1 cellular context compared by ENCODE assay signal in genomic region chr2:36355157-36355889, GRCh38.
TF ChIP-seq lines count a peak whose summit lies in the region.

Gene CRIM1 (plus strand): TSS chr2:36355778. CDS start chr2:36356293, 515 bp downstream.

TF ChIP-seq in HepG2, 621 proteins besides CTCF, POLR2A, EP300 and RAD21 (continued from another document):
- TF ChIP-seq, protein P1, sequence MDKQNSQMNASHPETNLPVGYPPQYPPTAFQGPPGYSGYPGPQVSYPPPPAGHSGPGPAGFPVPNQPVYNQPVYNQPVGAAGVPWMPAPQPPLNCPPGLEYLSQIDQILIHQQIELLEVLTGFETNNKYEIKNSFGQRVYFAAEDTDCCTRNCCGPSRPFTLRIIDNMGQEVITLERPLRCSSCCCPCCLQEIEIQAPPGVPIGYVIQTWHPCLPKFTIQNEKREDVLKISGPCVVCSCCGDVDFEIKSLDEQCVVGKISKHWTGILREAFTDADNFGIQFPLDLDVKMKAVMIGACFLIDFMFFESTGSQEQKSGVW (CRISPR knock-in tag; IDR thresholded peaks at IDR 0.05; ENCODE audit: borderline replicate concordance): no peak
- TF ChIP-seq ZNF678 (CRISPR knock-in tag; IDR thresholded peaks at IDR 0.05) (no peak; the same call in 1 of the 2 replicates), ZNF75D (CRISPR knock-in tag; IDR thresholded peaks at IDR 0.05; ENCODE audit: borderline replicate concordance) (no peak), PCBP2 (optimal IDR thresholded peaks at IDR 0.05; ENCODE audit: low read depth, low read length, poor library complexity, severe bottlenecking) (no peak), ZFP90 (CRISPR knock-in tag; IDR thresholded peaks at IDR 0.05; ENCODE audit: borderline replicate concordance) (peak; percentile 65; the same call in 1 of the 2 replicates), ZNF256 (CRISPR knock-in tag; conservative IDR thresholded peaks at IDR 0.05) (no peak), MED13 (CRISPR knock-in tag; IDR thresholded peaks at IDR 0.05) (no peak), ZNF768 (CRISPR knock-in tag; IDR thresholded peaks at IDR 0.05) (peak; percentile 52; the same call in 1 of the 2 replicates), ZNF629 (CRISPR knock-in tag; conservative IDR thresholded peaks at IDR 0.05) (no peak), HNRNPH1 (optimal IDR thresholded peaks at IDR 0.05; ENCODE audit: low read depth, low read length) (no peak), ZBTB8A (CRISPR knock-in tag; IDR thresholded peaks at IDR 0.05; ENCODE audit: borderline replicate concordance, low read depth) (no peak), ZNF556 (CRISPR knock-in tag; IDR thresholded peaks at IDR 0.05; ENCODE audit: borderline replicate concordance) (peak; percentile 36; the same call in 1 of the 2 replicates), ZNF776 (CRISPR knock-in tag; IDR thresholded peaks at IDR 0.05) (no peak; the same call in 1 of the 2 replicates), FOXP1 (IDR thresholded peaks at IDR 0.05) (no peak), FOXP1 (CRISPR knock-in tag; IDR thresholded peaks at IDR 0.05) (0 out of 2 replicates have a peak, but pooled peaks have one; percentile 29), MED1 (CRISPR knock-in tag; IDR thresholded peaks at IDR 0.05) (peak; percentile 29; the same call in 1 of the 2 replicates), SCMH1 (CRISPR knock-in tag; IDR thresholded peaks at IDR 0.05; ENCODE audit: borderline replicate concordance) (no peak), HOXD1 (CRISPR knock-in tag; IDR thresholded peaks at IDR 0.05) (0 out of 2 replicates have a peak, but pooled peaks have one; percentile 4), ZNF724P (CRISPR knock-in tag; IDR thresholded peaks at IDR 0.05; ENCODE audit: borderline replicate concordance) (no peak), ZNF709 (CRISPR knock-in tag; IDR thresholded peaks at IDR 0.05) (no peak; the same call in 1 of the 2 replicates), FOXK1 (CRISPR knock-in tag; IDR thresholded peaks at IDR 0.05; ENCODE audit: borderline replicate concordance, low read depth) (peak; percentile 60; the same call in 1 of the 2 replicates), ZNF792 (CRISPR knock-in tag; IDR thresholded peaks at IDR 0.05) (peak; percentile 49; the same call in 1 of the 2 replicates), KMT2A (CRISPR knock-in tag; IDR thresholded peaks at IDR 0.05) (0 out of 2 replicates have a peak, but pooled peaks have one; percentile 69), NRL (CRISPR knock-in tag; IDR thresholded peaks at IDR 0.05; ENCODE audit: borderline replicate concordance) (no peak), CHD2 (IDR thresholded peaks at IDR 0.05; ENCODE audit: low read depth, low read length) (0 out of 2 replicates have a peak, but pooled peaks have one; percentile 32), NR0B2 (CRISPR knock-in tag; IDR thresholded peaks at IDR 0.05) (no peak), GTF3A (CRISPR knock-in tag; conservative IDR thresholded peaks at IDR 0.05) (no peak), BRCA1 (CRISPR knock-in tag; IDR thresholded peaks at IDR 0.05) (no peak), ZNF672 (CRISPR knock-in tag; IDR thresholded peaks at IDR 0.05) (peak; percentile 53; the same call in 1 of the 2 replicates), SP5 (CRISPR knock-in tag; IDR thresholded peaks at IDR 0.05; ENCODE audit: borderline replicate concordance, low read depth) (peak; percentile 38; the same call in 1 of the 2 replicates), KDM3A (CRISPR knock-in tag; IDR thresholded peaks at IDR 0.05; ENCODE audit: low read depth) (no peak; the same call in 1 of the 2 replicates), KLF12 (CRISPR knock-in tag; IDR thresholded peaks at IDR 0.05; ENCODE audit: borderline replicate concordance) (no peak), ZFP82 (CRISPR knock-in tag; IDR thresholded peaks at IDR 0.05; ENCODE audit: borderline replicate concordance) (no peak), ZNF781 (CRISPR knock-in tag; IDR thresholded peaks at IDR 0.05; ENCODE audit: borderline replicate concordance, not compliant biosample characterization) (no peak), FOXK2 (IDR thresholded peaks at IDR 0.05) (0 out of 2 replicates have a peak, but pooled peaks have one; percentile 41), DR1 (CRISPR knock-in tag; IDR thresholded peaks at IDR 0.05) (peak; percentile 46; the same call in 1 of the 2 replicates), MXD3 (CRISPR knock-in tag; IDR thresholded peaks at IDR 0.05) (no peak), ZBTB40 (IDR thresholded peaks at IDR 0.05) (no peak), ZBTB40 (CRISPR knock-in tag; IDR thresholded peaks at IDR 0.05) (no peak; the same call in 1 of the 2 replicates), ZNF674 (CRISPR knock-in tag; IDR thresholded peaks at IDR 0.05; ENCODE audit: low read depth) (no peak), RBFOX2 (IDR thresholded peaks at IDR 0.05; ENCODE audit: low read depth, low read length) (peak; percentile 88), SMYD3 (CRISPR knock-in tag; IDR thresholded peaks at IDR 0.05) (no peak), ZNF737 (CRISPR knock-in tag; IDR thresholded peaks at IDR 0.05; ENCODE audit: borderline replicate concordance) (no peak), HNRNPK (IDR thresholded peaks at IDR 0.05; ENCODE audit: low read depth, low read length, poor library complexity, severe bottlenecking) (peak; percentile 93), SUZ12 (IDR thresholded peaks at IDR 0.05; ENCODE audit: low read depth, low read length) (no peak), FOXA3 (CRISPR knock-in tag; IDR thresholded peaks at IDR 0.05) (0 out of 2 replicates have a peak, but pooled peaks have one; percentile 25), ZNF766 (CRISPR knock-in tag; IDR thresholded peaks at IDR 0.05; ENCODE audit: borderline replicate concordance) (peak; percentile 64; the same call in 1 of the 2 replicates), ZNF891 (CRISPR knock-in tag; IDR thresholded peaks at IDR 0.05) (no peak), ZNF543 (CRISPR knock-in tag; IDR thresholded peaks at IDR 0.05) (0 out of 2 replicates have a peak, but pooled peaks have one; percentile 55)
- TF ChIP-seq, protein P2, sequence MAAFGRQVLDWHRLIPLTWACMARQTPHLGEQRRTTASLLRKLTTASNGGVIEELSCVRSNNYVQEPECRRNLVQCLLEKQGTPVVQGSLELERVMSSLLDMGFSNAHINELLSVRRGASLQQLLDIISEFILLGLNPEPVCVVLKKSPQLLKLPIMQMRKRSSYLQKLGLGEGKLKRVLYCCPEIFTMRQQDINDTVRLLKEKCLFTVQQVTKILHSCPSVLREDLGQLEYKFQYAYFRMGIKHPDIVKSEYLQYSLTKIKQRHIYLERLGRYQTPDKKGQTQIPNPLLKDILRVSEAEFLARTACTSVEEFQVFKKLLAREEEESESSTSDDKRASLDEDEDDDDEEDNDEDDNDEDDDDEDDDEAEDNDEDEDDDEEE (CRISPR knock-in tag; IDR thresholded peaks at IDR 0.05): no peak
- TF ChIP-seq, protein P3, sequence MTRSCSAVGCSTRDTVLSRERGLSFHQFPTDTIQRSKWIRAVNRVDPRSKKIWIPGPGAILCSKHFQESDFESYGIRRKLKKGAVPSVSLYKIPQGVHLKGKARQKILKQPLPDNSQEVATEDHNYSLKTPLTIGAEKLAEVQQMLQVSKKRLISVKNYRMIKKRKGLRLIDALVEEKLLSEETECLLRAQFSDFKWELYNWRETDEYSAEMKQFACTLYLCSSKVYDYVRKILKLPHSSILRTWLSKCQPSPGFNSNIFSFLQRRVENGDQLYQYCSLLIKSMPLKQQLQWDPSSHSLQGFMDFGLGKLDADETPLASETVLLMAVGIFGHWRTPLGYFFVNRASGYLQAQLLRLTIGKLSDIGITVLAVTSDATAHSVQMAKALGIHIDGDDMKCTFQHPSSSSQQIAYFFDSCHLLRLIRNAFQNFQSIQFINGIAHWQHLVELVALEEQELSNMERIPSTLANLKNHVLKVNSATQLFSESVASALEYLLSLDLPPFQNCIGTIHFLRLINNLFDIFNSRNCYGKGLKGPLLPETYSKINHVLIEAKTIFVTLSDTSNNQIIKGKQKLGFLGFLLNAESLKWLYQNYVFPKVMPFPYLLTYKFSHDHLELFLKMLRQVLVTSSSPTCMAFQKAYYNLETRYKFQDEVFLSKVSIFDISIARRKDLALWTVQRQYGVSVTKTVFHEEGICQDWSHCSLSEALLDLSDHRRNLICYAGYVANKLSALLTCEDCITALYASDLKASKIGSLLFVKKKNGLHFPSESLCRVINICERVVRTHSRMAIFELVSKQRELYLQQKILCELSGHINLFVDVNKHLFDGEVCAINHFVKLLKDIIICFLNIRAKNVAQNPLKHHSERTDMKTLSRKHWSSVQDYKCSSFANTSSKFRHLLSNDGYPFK (CRISPR knock-in tag; IDR thresholded peaks at IDR 0.05; ENCODE audit: borderline replicate concordance): no peak
- TF ChIP-seq, protein P4, sequence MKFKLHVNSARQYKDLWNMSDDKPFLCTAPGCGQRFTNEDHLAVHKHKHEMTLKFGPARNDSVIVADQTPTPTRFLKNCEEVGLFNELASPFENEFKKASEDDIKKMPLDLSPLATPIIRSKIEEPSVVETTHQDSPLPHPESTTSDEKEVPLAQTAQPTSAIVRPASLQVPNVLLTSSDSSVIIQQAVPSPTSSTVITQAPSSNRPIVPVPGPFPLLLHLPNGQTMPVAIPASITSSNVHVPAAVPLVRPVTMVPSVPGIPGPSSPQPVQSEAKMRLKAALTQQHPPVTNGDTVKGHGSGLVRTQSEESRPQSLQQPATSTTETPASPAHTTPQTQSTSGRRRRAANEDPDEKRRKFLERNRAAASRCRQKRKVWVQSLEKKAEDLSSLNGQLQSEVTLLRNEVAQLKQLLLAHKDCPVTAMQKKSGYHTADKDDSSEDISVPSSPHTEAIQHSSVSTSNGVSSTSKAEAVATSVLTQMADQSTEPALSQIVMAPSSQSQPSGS (CRISPR knock-in tag; IDR thresholded peaks at IDR 0.05): no peak
